27 cellular contexts compared by ENCODE assay signal in genomic region chr20:63961664-63962425, GRCh38. TPM values are rescaled to one million over a fixed set of nuclear protein-coding genes. Genes with fewer than 3 reads are reported as not detected.
DNase-seq lines count a peak whose midpoint lies in the region; ATAC-seq, FAIRE-seq and TF ChIP-seq lines count a peak whose summit lies in the region.
"Had no signal": no experiment of that assay in that cellular context is flagged by ENCODE, and none has a peak within 500 bp of the region (broad histone marks: within the 10 kb centered on the region; RNA-seq: fewer than 3 reads in every experiment).

No MANE protein-coding gene starts in this region.

- TF ChIP-seq CTCF in kidney (IDR thresholded peaks at IDR 0.05; ENCODE audit: borderline replicate concordance, extremely low read depth, insufficient read depth) (no peak), osteoblast (IDR thresholded peaks at IDR 0.05; ENCODE audit: extremely low read depth, low read depth, low read length) (no peak)

- H3K27ac ChIP-seq in kidney (ENCODE audit: low read depth in 2 of 2, low read length in 2 of 2): no peak overlapping the region
- H3K27ac ChIP-seq in osteoblast (ENCODE audit: low read depth, low read length): no peak overlapping the region
- H3K27ac ChIP-seq: GM23248 had no signal

- H3K4me1 ChIP-seq in kidney (ENCODE audit: control insufficient read depth in 1 of 2, insufficient read depth in 1 of 2, low read depth in 1 of 2, low read length in 2 of 2) (peaks cover 0 to 3% of the 10 kb centered on the region in 2 donors), osteoblast (ENCODE audit: insufficient read depth, low read length) (peaks cover 6% of the 10 kb centered on the region)

- H3K4me3 ChIP-seq in kidney (ENCODE audit: low read length in 2 of 2) (no peak overlapping the region), osteoblast (ENCODE audit: insufficient read depth, low read length) (no peak overlapping the region)
- H3K4me3 ChIP-seq: GM23248 had no signal

- H3K4me2 ChIP-seq in osteoblast (ENCODE audit: insufficient read depth, low read length): no peak overlapping the region
- H3K4me2 ChIP-seq: SK-N-SH had no signal

- H2AFZ ChIP-seq in osteoblast (ENCODE audit: low read length): no peak overlapping the region
- H2AFZ ChIP-seq: GM23248 had no signal

- H3K9me3 ChIP-seq in kidney (ENCODE audit: control insufficient read depth in 1 of 2, low read length in 2 of 2) (no peaks in the 10 kb centered on the region), osteoblast (ENCODE audit: low read depth, low read length) (no peaks in the 10 kb centered on the region)
- H3K9me3 ChIP-seq: SK-N-SH had no signal

- peaks cover 13% of the 10 kb centered on the region in 2 donors for H3K4me1 Mint-ChIP-seq in stimulated activated naive B cell treated with anti-CD40 and anti-IgM and Interleukin-4, amounts not matched to agents 10 μg/mL and 1 μg/mL and 100 μg/mL, for 72 hours

- H3K36me3 ChIP-seq in kidney (ENCODE audit: control insufficient read depth in 1 of 2, insufficient read depth in 2 of 2, low read length in 2 of 2) (peaks cover 13 to 14% of the 10 kb centered on the region in 2 donors), osteoblast (ENCODE audit: insufficient read depth, low read length) (peaks cover 40% of the 10 kb centered on the region)

- intact Hi-C loops in left ventricle myocardium superior (cut with micrococcal nuclease) (no loop called here), left cardiac atrium (cut with DNase I) (no loop called here), kidney (cut with DNase I) (no loop called here)

- H3K36me3 Mint-ChIP-seq in stimulated activated naive B cell treated with anti-CD40 and anti-IgM and Interleukin-4, amounts not matched to agents 10 μg/mL and 1 μg/mL and 100 μg/mL, for 72 hours: peaks cover 31 to 32% of the 10 kb centered on the region in 2 donors

- DNase-seq in left ventricle myocardium superior (peak; percentile 20), left cardiac atrium (no peak), kidney (peak; percentile 59), osteoblast (ENCODE audit: insufficient read length, low spot score, missing footprints) (peak; percentile 87), DMS153 (lab: John Stamatoyannopoulos, UW) (no peak), D341Med (ENCODE audit: low spot score) (no peak)
- DNase-seq in stimulated activated naive B cell treated with anti-CD40 and anti-IgM and Interleukin-4, amounts not matched to agents 10 μg/mL and 1 μg/mL and 100 μg/mL, for 72 hours: no peak
- DNase-seq: C1 segment of cervical spinal cord, COR-L47, DMS79 treated with DMSO at 0.1 percent for 48 hours, GF-D8, GM23248, H7, Kasumi-1, NCI-H1092 treated with DMSO at 0.1 percent for 48 hours, NCI-H1436, NCI-H187, NCI-H2081 treated with DMSO at 0.1 percent for 48 hours, NCI-H2171, NCI-H226, NCI-H510A, NCI-H69, RPMI8226, SK-N-SH had no signal

- H3K4me3 Mint-ChIP-seq in stimulated activated naive B cell treated with anti-CD40 and anti-IgM and Interleukin-4, amounts not matched to agents 10 μg/mL and 1 μg/mL and 100 μg/mL, for 72 hours: peak overlapping the region in 1 of 2 donors; percentile 5
- H3K4me3 Mint-ChIP-seq: CD4-positive, alpha-beta memory T cell had no signal

- no peaks in the 10 kb centered on the region for H3K79me2 ChIP-seq in osteoblast (ENCODE audit: insufficient read depth, low read length)

- H3K9me3 Mint-ChIP-seq in stimulated activated naive B cell treated with anti-CD40 and anti-IgM and Interleukin-4, amounts not matched to agents 10 μg/mL and 1 μg/mL and 100 μg/mL, for 72 hours: peaks cover 3 to 4% of the 10 kb centered on the region in 2 donors

- ATAC-seq in left ventricle myocardium superior (no peak), left cardiac atrium (no peak), GM18909 (IDR thresholded peaks at IDR 0.05; ENCODE audit: poor library complexity, unreplicated experiment) (no peak)
- no peak for ATAC-seq in stimulated activated naive B cell treated with anti-CD40 and anti-IgM and Interleukin-4, amounts not matched to agents 10 μg/mL and 1 μg/mL and 100 μg/mL, for 72 hours (replicated peaks)

- no peaks in the 10 kb centered on the region for H3K27me3 ChIP-seq in osteoblast (ENCODE audit: insufficient read depth, low read length)

- H3K27ac Mint-ChIP-seq in stimulated activated naive B cell treated with anti-CD40 and anti-IgM and Interleukin-4, amounts not matched to agents 10 μg/mL and 1 μg/mL and 100 μg/mL, for 72 hours: peak overlapping the region; percentile 31
- H3K27ac Mint-ChIP-seq: CD4-positive, alpha-beta memory T cell had no signal

- no peak overlapping the region for H3K9ac ChIP-seq in kidney (ENCODE audit: low read length in 2 of 2)
- H3K9ac ChIP-seq: GM23248, SK-N-SH had no signal

- no peak for FAIRE-seq in kidney (lab: Jason Lieb, UNC)
- FAIRE-seq: GM12892 had no signal

- peaks cover 5% of the 10 kb centered on the region for H4K20me1 ChIP-seq in osteoblast (ENCODE audit: insufficient read depth, low read length)

- no peaks in the 10 kb centered on the region for H3K27me3 Mint-ChIP-seq in stimulated activated naive B cell treated with anti-CD40 and anti-IgM and Interleukin-4, amounts not matched to agents 10 μg/mL and 1 μg/mL and 100 μg/mL, for 72 hours
- H3K27me3 Mint-ChIP-seq: CD4-positive, alpha-beta memory T cell had no signal

RNA-seq across cellular contexts. Expression of gene UCKL1, which starts 5.6 kb away (rescaled TPM):
- total RNA-seq in left ventricle myocardium superior (59.9 TPM), left cardiac atrium (10 to 100 TPM; 30.8 to 32.4 TPM), kidney (39.8 TPM), osteoblast (21.0 and 23.9 TPM in 2 replicates)
- 39.3 TPM for polyA plus RNA-seq in kidney (ENCODE audit: insufficient read depth, low read depth, low replicate concordance)

RNA-seq across cellular contexts. Expression of gene ZNF512B, which starts 7.9 kb away (rescaled TPM):
- total RNA-seq in left ventricle myocardium superior (14.0 TPM), left cardiac atrium (10 to 100 TPM; 11.7 to 14.5 TPM), kidney (19.2 TPM), osteoblast (12.1 and 14.5 TPM in 2 replicates)
- polyA plus RNA-seq in kidney (ENCODE audit: insufficient read depth, low read depth, low replicate concordance): 8.6 TPM

RNA-seq across cellular contexts. Expression of gene SAMD10, which starts 17.6 kb away (rescaled TPM):
- total RNA-seq in left ventricle myocardium superior: 6.4 TPM
- total RNA-seq in left cardiac atrium: 1 to 10 TPM; 2.7 to 3.8 TPM
- total RNA-seq in kidney: 7.9 TPM
- polyA plus RNA-seq in kidney (ENCODE audit: insufficient read depth, low read depth, low replicate concordance): 8.5 TPM
- total RNA-seq in osteoblast: 0.59 and 1.4 TPM in 2 replicates

RNA-seq across cellular contexts. Expression of gene PRPF6, which starts 19.1 kb away (rescaled TPM):
- total RNA-seq in left ventricle myocardium superior: 50.6 TPM
- total RNA-seq in left cardiac atrium: 10 to 100 TPM; 38.8 to 43.9 TPM
- total RNA-seq in kidney: 73.3 TPM
- polyA plus RNA-seq in kidney (ENCODE audit: insufficient read depth, low read depth, low replicate concordance): 51.3 TPM
- 47.1 and 56.1 TPM in 2 replicates for total RNA-seq in osteoblast

Comparison
In these comparisons a context has a peak if more than half of its experiments do, and no peak if none do; other contexts are left out.
1. DNase-seq: peak in left ventricle myocardium superior (single experiment), kidney (single experiment) and osteoblast (single experiment); none in left cardiac atrium (single experiment), stimulated activated naive B cell treated with anti-CD40 and anti-IgM and Interleukin-4, amounts not matched to agents 10 μg/mL and 1 μg/mL and 100 μg/mL, for 72 hours (single experiment), DMS153 (single experiment) and D341Med (single experiment).